ENCODE assay signal across 10 cellular contexts in the genomic region with DNA sequence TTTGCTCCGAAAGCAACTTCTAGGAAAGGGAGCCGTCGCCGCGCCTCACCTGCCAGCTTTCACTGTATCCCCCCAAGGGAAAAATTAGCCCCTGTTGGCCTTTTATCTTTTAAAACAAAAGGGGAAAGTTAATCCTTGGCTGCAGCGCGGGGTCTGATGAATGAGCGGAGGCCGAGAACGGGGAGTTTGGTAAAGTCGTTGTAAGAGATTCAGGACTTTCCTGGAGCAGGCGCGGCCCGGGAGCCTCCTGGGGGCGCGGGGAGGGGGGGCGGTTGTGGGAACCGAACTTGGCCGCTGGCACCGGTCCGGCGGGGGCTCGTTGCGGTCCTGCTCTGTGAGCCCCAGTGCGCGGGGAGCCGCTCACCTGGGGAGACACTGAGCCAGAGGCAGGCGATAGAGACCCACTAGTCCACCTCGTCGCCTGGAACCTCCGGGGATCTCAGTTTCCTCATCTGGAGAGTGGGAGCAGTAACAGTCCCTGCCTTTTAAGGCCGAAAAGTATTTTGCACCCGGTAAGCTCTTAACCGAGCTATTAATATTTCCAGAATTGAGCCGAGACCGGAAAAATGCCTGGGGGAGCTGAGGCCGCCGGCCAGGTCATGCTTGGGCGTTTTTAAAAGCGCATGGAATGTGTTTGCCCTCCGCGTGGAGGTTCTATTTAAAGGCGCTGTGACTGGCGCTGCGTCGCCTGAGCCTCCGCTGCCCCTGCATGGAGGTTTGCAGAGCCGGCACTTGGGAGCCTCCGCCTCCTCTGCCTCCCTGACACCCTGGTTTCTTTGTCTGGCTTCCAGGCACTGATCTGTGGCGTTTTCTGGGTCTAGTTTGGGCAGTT. TPM values are rescaled to one million over a fixed set of nuclear protein-coding genes. Genes with fewer than 3 reads are reported as not detected.
DNase-seq lines count a peak whose midpoint lies in the region; ATAC-seq and TF ChIP-seq lines count a peak whose summit lies in the region.
"Had no signal": no experiment of that assay in that cellular context is flagged by ENCODE, and none has a peak within 500 bp of the region (broad histone marks: within the 10 kb centered on the region; RNA-seq: fewer than 3 reads in every experiment).

No MANE protein-coding gene starts in this region.

- no peak overlapping the region for H3K27ac Mint-ChIP-seq in activated CD4-positive, alpha-beta T cell treated with anti-CD3 and anti-CD28 coated beads, Interleukin-2, amount 10 ng/mL, durations not matched to agents 7 days and 5 days
- H3K27ac Mint-ChIP-seq in chondrocyte (ENCODE audit: unreplicated experiment): peak overlapping the region; percentile 87

- peak in 3 of 4 donors; percentile 7 to 44 (median 42) for ATAC-seq in right lobe of liver
- ATAC-seq in HG03442 (IDR thresholded peaks at IDR 0.05; ENCODE audit: unreplicated experiment): no peak

- H3K4me1 Mint-ChIP-seq in activated CD4-positive, alpha-beta T cell treated with anti-CD3 and anti-CD28 coated beads, Interleukin-2, amount 10 ng/mL, durations not matched to agents 7 days and 5 days: peaks cover 3% of the 10 kb centered on the region
- peaks cover 46% of the 10 kb centered on the region for H3K4me1 Mint-ChIP-seq in chondrocyte (ENCODE audit: low read depth)

- H3K36me3 Mint-ChIP-seq in activated CD4-positive, alpha-beta T cell treated with anti-CD3 and anti-CD28 coated beads, Interleukin-2, amount 10 ng/mL, durations not matched to agents 7 days and 5 days (ENCODE audit: low read depth): no peaks in the 10 kb centered on the region
- peaks cover 1% of the 10 kb centered on the region for H3K36me3 Mint-ChIP-seq in chondrocyte (ENCODE audit: low read depth)

- peaks cover 62% of the 10 kb centered on the region for H3K27me3 Mint-ChIP-seq in activated CD4-positive, alpha-beta T cell treated with anti-CD3 and anti-CD28 coated beads, Interleukin-2, amount 10 ng/mL, durations not matched to agents 7 days and 5 days
- no peaks in the 10 kb centered on the region for H3K27me3 Mint-ChIP-seq in chondrocyte (ENCODE audit: low read depth)

- TF ChIP-seq CTCF in chondrocyte (IDR thresholded peaks at IDR 0.05) (peak; percentile 26), right lobe of liver (IDR thresholded peaks at IDR 0.05) (no peak), thyroid gland (IDR thresholded peaks at IDR 0.05) (no peak)

- intact Hi-C loops in right lobe of liver (cut with DNase I): no loop called here
- intact Hi-C loops in thyroid gland (cut with DNase I): loop anchor here (10.0 kb wide), 1 partner anchor 60 kb away; a partner anchor contains a TSS

- H3K9me3 ChIP-seq in right lobe of liver (no peaks in the 10 kb centered on the region), thyroid gland (no peaks in the 10 kb centered on the region)
- H3K9me3 ChIP-seq: adrenal gland had no signal

- no peaks in the 10 kb centered on the region for H3K9me3 Mint-ChIP-seq in activated CD4-positive, alpha-beta T cell treated with anti-CD3 and anti-CD28 coated beads, Interleukin-2, amount 10 ng/mL, durations not matched to agents 7 days and 5 days
- no peaks in the 10 kb centered on the region for H3K9me3 Mint-ChIP-seq in chondrocyte (ENCODE audit: low read depth)

- CTCF ChIA-PET in activated CD4-positive, alpha-beta T cell treated with anti-CD3 and anti-CD28 coated beads, Interleukin-2, amount 10 ng/mL, durations not matched to agents 7 days and 5 days (lab: Charles Lee): no interaction called here

- H3K4me3 Mint-ChIP-seq in activated CD4-positive, alpha-beta T cell treated with anti-CD3 and anti-CD28 coated beads, Interleukin-2, amount 10 ng/mL, durations not matched to agents 7 days and 5 days: peak overlapping the region; percentile 27
- peak overlapping the region; percentile 90 for H3K4me3 Mint-ChIP-seq in chondrocyte (ENCODE audit: unreplicated experiment)

- POLR2A ChIA-PET in activated CD4-positive, alpha-beta T cell treated with anti-CD3 and anti-CD28 coated beads, Interleukin-2, amount 10 ng/mL, durations not matched to agents 7 days and 5 days (lab: Charles Lee): no interaction called here

- WGBS in right lobe of liver (ENCODE audit: insufficient coverage, low coverage, low lambda C conversion rate, missing lambda C conversion rate): 7% methylated on average over 19 of the region's 50 CpGs
- 12 to 14% methylated on average over 44 to 45 of the region's 50 CpGs for WGBS in thyroid gland, 2 donors

- H3K27ac ChIP-seq in right lobe of liver: peak overlapping the region; percentile 22 to 77 (median 47)
- peak overlapping the region; percentile 34 to 78 (median 61) for H3K27ac ChIP-seq in thyroid gland

- H3K4me1 ChIP-seq in right lobe of liver (peaks cover 0 to 16% (median 0%) of the 10 kb centered on the region in 4 donors), thyroid gland (peaks cover 7 to 13% of the 10 kb centered on the region in 2 donors)

- H3K27me3 ChIP-seq in right lobe of liver (no peaks in the 10 kb centered on the region), thyroid gland (no peaks in the 10 kb centered on the region)

- H3K36me3 ChIP-seq in right lobe of liver (no peaks in the 10 kb centered on the region), thyroid gland (no peaks in the 10 kb centered on the region)
- H3K36me3 ChIP-seq: adrenal gland had no signal

- TF ChIP-seq POLR2A in right lobe of liver (IDR thresholded peaks at IDR 0.05) (no peak), thyroid gland (IDR thresholded peaks at IDR 0.05) (no peak)

- H3K4me3 ChIP-seq in right lobe of liver: peak overlapping the region; percentile 51 to 70 (median 65)
- peak overlapping the region; percentile 39 to 77 (median 60) for H3K4me3 ChIP-seq in thyroid gland (replicated peaks in 1 of 3)

- no peak for DNase-seq in activated CD4-positive, alpha-beta T cell treated with anti-CD3 and anti-CD28 coated beads, Interleukin-2, amount 10 ng/mL, durations not matched to agents 7 days and 5 days
- DNase-seq in activated CD4-positive, alpha-beta T cell treated with anti-CD3 and anti-CD28 coated beads, Interleukin-2, amount 50 U/mL, for 1 hour: no peak
- no peak for DNase-seq in chondrocyte (ENCODE audit: low spot score)
- no peak for DNase-seq in right lobe of liver
- peak; percentile 69 to 80 for DNase-seq in thyroid gland
- no peak for DNase-seq in HuH-7 (ENCODE audit: low spot score)
- DNase-seq in NCI-H2227 treated with DMSO at 0.1 percent for 48 hours (lab: John Stamatoyannopoulos, UW): no peak
- DNase-seq: NCI-H774 had no signal

RNA-seq across cellular contexts. Expression of a gene that starts 1.1 kb away (rescaled TPM):
- under 1 TPM; 0.32 to 0.50 TPM for total RNA-seq in activated CD4-positive, alpha-beta T cell treated with anti-CD3 and anti-CD28 coated beads, Interleukin-2, amount 10 ng/mL, durations not matched to agents 7 days and 5 days
- total RNA-seq in chondrocyte (109 to 178 TPM (median 175 TPM) in 3 replicates), right lobe of liver (10 to 100 TPM in 4 of 6 experiments, 1 to 10 TPM in 2; 7.3 to 30.3 (median 10.7) TPM), thyroid gland (10 to 100 TPM in 3 of 4 donors, 1 to 10 TPM in 1; 6.9 to 17.5 (median 14.8) TPM)

Comparison
In these comparisons a context has a peak if more than half of its experiments do, and no peak if none do; other contexts are left out.
1. DNase-seq: peak in thyroid gland (2 of 2); none in activated CD4-positive, alpha-beta T cell treated with anti-CD3 and anti-CD28 coated beads, Interleukin-2, amount 10 ng/mL, durations not matched to agents 7 days and 5 days (single experiment), activated CD4-positive, alpha-beta T cell treated with anti-CD3 and anti-CD28 coated beads, Interleukin-2, amount 50 U/mL, for 1 hour (single experiment), chondrocyte (single experiment), right lobe of liver (0 of 3), HuH-7 (single experiment) and NCI-H2227 treated with DMSO at 0.1 percent for 48 hours (single experiment).